In genomic region chr6:53651764-53652401, GRCh38 we compare ENCODE assay signal across 8 cellular contexts. TPM values are rescaled to one million over a fixed set of nuclear protein-coding genes. Genes with fewer than 3 reads are reported as not detected.
DNase-seq lines count a peak whose midpoint lies in the region; ATAC-seq, FAIRE-seq and TF ChIP-seq lines count a peak whose summit lies in the region.

No MANE protein-coding gene starts in this region.

- H3K4me2 ChIP-seq in keratinocyte (ENCODE audit: control insufficient read depth, extremely low read depth, insufficient read depth, low read depth, low read length) = peak overlapping the region; percentile 97

- peak overlapping the region; percentile 48 for H3K27ac ChIP-seq in caudate nucleus (ENCODE audit: low read depth, low read length)
- peak overlapping the region; percentile 92 for H3K27ac ChIP-seq in keratinocyte (ENCODE audit: control insufficient read depth, insufficient read depth, low read length)

- ATAC-seq in HG02970 (IDR thresholded peaks at IDR 0.05; ENCODE audit: low FRiP score, unreplicated experiment) (peak; percentile 64), WTC11 (peak; percentile 93)

- H3K9me1 ChIP-seq in keratinocyte (ENCODE audit: control insufficient read depth, extremely low read depth, insufficient read depth, low read length) = no peaks in the 10 kb centered on the region

- DNase-seq in NCI-H1694 treated with DMSO at 0.1 percent for 48 hours (lab: John Stamatoyannopoulos, UW) = peak; percentile 17
- DNase-seq in NCI-H1694 (lab: John Stamatoyannopoulos, UW) = no peak
- DNase-seq in NCI-H2107 (lab: John Stamatoyannopoulos, UW) = peak; percentile 22
- DNase-seq in WTC11 (ENCODE audit: low spot score) = peak; percentile 71
- peak in 57 of 61 donors; percentile 4 to 83 (median 64) for DNase-seq in caudate nucleus (lab: John Stamatoyannopoulos, UW)
- DNase-seq in keratinocyte (ENCODE audit: low read depth, low spot score) = no peak
- peak; percentile 57 to 70 (median 64) for DNase-seq in stimulated activated CD4-positive, alpha-beta T cell treated with anti-CD3 and anti-CD28 coated beads, Interleukin-12 subunit alpha, Interleukin-12 subunit beta, amount 100 ng/mL, for 48 hours (ENCODE audit: low read depth in 2 of 3, low spot score in 1 of 3)

- H3K27me3 Mint-ChIP-seq in WTC11 (ENCODE audit: low read depth) = peaks cover 20% of the 10 kb centered on the region

- H3K36me3 Mint-ChIP-seq in WTC11 = no peaks in the 10 kb centered on the region

- peak overlapping the region; percentile 90 for H3K9ac ChIP-seq in keratinocyte (ENCODE audit: control insufficient read depth, extremely low read depth, insufficient read depth, low read length)

- peak overlapping the region; percentile 56 to 95 (median 83) for H3K4me3 ChIP-seq in keratinocyte (ENCODE audit: control insufficient read depth in 2 of 3, extremely low read depth in 1 of 3, insufficient read depth in 2 of 3, low read depth in 1 of 3, low read length in 3 of 3)

- no peaks in the 10 kb centered on the region for H3K79me2 ChIP-seq in keratinocyte (ENCODE audit: control insufficient read depth, insufficient read depth, low read length)

- no peaks in the 10 kb centered on the region for H3K36me3 ChIP-seq in keratinocyte (ENCODE audit: control insufficient read depth in 2 of 2, extremely low read depth in 1 of 2, insufficient read depth in 2 of 2, low read length in 2 of 2)

- FAIRE-seq in keratinocyte (lab: Jason Lieb, UNC) = peak; percentile 29

- POLR2A ChIA-PET in WTC11 (lab: Charles Lee) = interaction anchor here (1.0 to 1.1 kb wide), 2 partner anchors 104 to 107 kb away, joined by 4 read pairs; partner anchors contain the start of gene GCLC

- no peak overlapping the region for H3K27ac Mint-ChIP-seq in WTC11

- peak overlapping the region; percentile 100 for H2AFZ ChIP-seq in keratinocyte (ENCODE audit: control insufficient read depth, low read length)

- dilution Hi-C loops in keratinocyte (cut with MboI; ENCODE audit: extremely low pct_ligation_motif_present, low sequenced_read_pairs) = no loop called here

- peaks cover 6% of the 10 kb centered on the region for H3K4me1 Mint-ChIP-seq in WTC11

- no peaks in the 10 kb centered on the region for H3K27me3 ChIP-seq in keratinocyte (ENCODE audit: control insufficient read depth, extremely low read depth, insufficient read depth, low read length)

- CTCF ChIA-PET in WTC11 (lab: Charles Lee) = interaction anchor here (0.6 to 1.9 kb wide), 18 partner anchors 14 to 168 kb away, joined by 3 to 33 read pairs (median 5); partner anchors contain the start of genes GCLC and KLHL31

- TF ChIP-seq CTCF in WTC11 (IDR thresholded peaks at IDR 0.05) = no peak; the same call in 1 of the 2 replicates
- TF ChIP-seq CTCF in keratinocyte (optimal IDR thresholded peaks at IDR 0.05 in 1 of 3, IDR thresholded peaks at IDR 0.05 in 1 of 3, conservative IDR thresholded peaks at IDR 0.05 in 1 of 3; ENCODE audit: extremely low read depth in 1 of 3, insufficient read depth in 2 of 3, low read length in 3 of 3) = peak; percentile 16 to 61 (median 17)

- H3K9me3 ChIP-seq in keratinocyte (ENCODE audit: control insufficient read depth, low read depth, low read length) = no peaks in the 10 kb centered on the region

- H4K20me1 ChIP-seq in keratinocyte (ENCODE audit: control insufficient read depth, extremely low read depth, insufficient read depth, low read length) = no peaks in the 10 kb centered on the region

- H3K4me3 Mint-ChIP-seq in WTC11 = peak overlapping the region; percentile 79

- H3K4me1 ChIP-seq in keratinocyte (ENCODE audit: control insufficient read depth, extremely low read depth, insufficient read depth, low read length) = peaks cover 31% of the 10 kb centered on the region

- no peaks in the 10 kb centered on the region for H3K9me3 Mint-ChIP-seq in WTC11

TF ChIP-seq in WTC11, 78 proteins besides CTCF, POLR2A, EP300 and RAD21 (continues in another document):
- TF ChIP-seq ZNF512 (CRISPR knock-in tag; IDR thresholded peaks at IDR 0.05; ENCODE audit: borderline replicate concordance) (no peak), GABPB1 (CRISPR knock-in tag; IDR thresholded peaks at IDR 0.05) (peak; percentile 95), E2F4 (CRISPR knock-in tag; IDR thresholded peaks at IDR 0.05; ENCODE audit: borderline replicate concordance, low read depth) (0 out of 2 replicates have a peak, but pooled peaks have one; percentile 71), JUN (CRISPR knock-in tag; IDR thresholded peaks at IDR 0.05) (peak; percentile 93), ZBTB43 (CRISPR knock-in tag; IDR thresholded peaks at IDR 0.05) (peak; percentile 96), STAT6 (CRISPR knock-in tag; conservative IDR thresholded peaks at IDR 0.05; ENCODE audit: low read depth) (0 out of 2 replicates have a peak, but pooled peaks have one; percentile 64), NR1H2 (CRISPR knock-in tag; IDR thresholded peaks at IDR 0.05) (no peak), CREB1 (CRISPR knock-in tag; IDR thresholded peaks at IDR 0.05) (peak; percentile 94), TEAD4 (CRISPR knock-in tag; IDR thresholded peaks at IDR 0.05) (0 out of 2 replicates have a peak, but pooled peaks have one; percentile 81), ESRRA (CRISPR knock-in tag; IDR thresholded peaks at IDR 0.05; ENCODE audit: borderline replicate concordance) (peak; percentile 97), RORB (CRISPR knock-in tag; IDR thresholded peaks at IDR 0.05) (no peak), FOXJ3 (CRISPR knock-in tag; IDR thresholded peaks at IDR 0.05; ENCODE audit: borderline replicate concordance) (no peak), FOXP1 (CRISPR knock-in tag; IDR thresholded peaks at IDR 0.05; ENCODE audit: borderline replicate concordance) (peak; percentile 99), ZNF219 (CRISPR knock-in tag; IDR thresholded peaks at IDR 0.05; ENCODE audit: borderline replicate concordance) (peak; percentile 88; the same call in 1 of the 2 replicates)

RNA-seq across cellular contexts. Expression of gene KLHL31, which starts 13.7 kb away (rescaled TPM):
- total RNA-seq in WTC11 (2021) = 0.34 to 0.57 TPM (median 0.41 TPM) in 3 replicates
- 0.08 to 0.76 TPM (median 0.42 TPM) in 3 replicates for polyA plus RNA-seq in keratinocyte
- 1.1 TPM for polyA plus RNA-seq in keratinocyte (2011; ENCODE audit: low read depth)
- 0.17 and 0.26 TPM in 2 replicates for polyA plus RNA-seq in keratinocyte (2011; cell fraction: cytosol; rRNA removed)
- 3.1 and 3.2 TPM in 2 replicates for polyA plus RNA-seq in keratinocyte (2011; cell fraction: nucleus; rRNA removed)
- 0.19 and 2.2 TPM in 2 replicates for polyA plus RNA-seq in keratinocyte (2012; ENCODE audit: low replicate concordance)
- 0.99 to 1.1 TPM in 2 of 3 replicates, not detected in the other for polyA minus RNA-seq in keratinocyte
- not detected for polyA minus RNA-seq in keratinocyte (2011; cell fraction: cytosol; rRNA and poly(A)+ RNA removed)
- 1.3 and 3.5 TPM in 2 replicates for polyA minus RNA-seq in keratinocyte (2011; cell fraction: nucleus; rRNA and poly(A)+ RNA removed)

Comparison
In these comparisons a context has a peak if more than half of its experiments do, and no peak if none do; other contexts are left out.
1. DNase-seq: peak in NCI-H1694 treated with DMSO at 0.1 percent for 48 hours (single experiment), NCI-H2107 (single experiment), WTC11 (single experiment), caudate nucleus (57 of 61) and stimulated activated CD4-positive, alpha-beta T cell treated with anti-CD3 and anti-CD28 coated beads, Interleukin-12 subunit alpha, Interleukin-12 subunit beta, amount 100 ng/mL, for 48 hours (3 of 3); none in NCI-H1694 (single experiment) and keratinocyte (single experiment).